ENCODE assay signal across 8 cellular contexts in genomic region chr2:230925879-230926765, GRCh38. TPM values are rescaled to one million over a fixed set of nuclear protein-coding genes. Genes with fewer than 3 reads are reported as not detected.
DNase-seq lines count a peak whose midpoint lies in the region; ATAC-seq and TF ChIP-seq lines count a peak whose summit lies in the region.

No MANE protein-coding gene starts in this region.

- 70% methylated on average over 9 of the region's 11 CpGs for WGBS in suprapubic skin

- intact Hi-C loops in activated T-helper 2 cell treated with anti-CD3 and anti-CD28 coated beads, Interferon-gamma antibody, Interleukin-2, Interleukin-4, amounts not matched to agents 10 μg/mL and 5 μg/mL and 100 μg/mL, durations not matched to agents 14 hours and 24 hours and 36 hours (cut with micrococcal nuclease), result loop anchor here (1.0 to 2.0 kb wide), 3 partner anchors 17 to 32 kb away; no protein-coding TSS in a partner anchor

- no peak for TF ChIP-seq POLR2A in suprapubic skin (IDR thresholded peaks at IDR 0.05)

- in situ Hi-C loops in ACHN (cut with HindIII; ENCODE audit: low pct_ligation_motif_present, low pct_unique_long_range_greater_than_20kb, low sequenced_read_pairs), result no loop called here
- in situ Hi-C loops in astrocyte of the spinal cord (cut with HindIII; ENCODE audit: low sequenced_read_pairs), result no loop called here

- peaks cover 21% of the 10 kb centered on the region for H3K27me3 ChIP-seq in suprapubic skin

- no peak for TF ChIP-seq EP300 in suprapubic skin (IDR thresholded peaks at IDR 0.05)

- no peak overlapping the region for H3K27ac Mint-ChIP-seq in activated T-helper 2 cell treated with anti-CD3 and anti-CD28 coated beads, Interferon-gamma antibody, Interleukin-2, Interleukin-4, amounts not matched to agents 10 μg/mL and 5 μg/mL and 100 μg/mL, durations not matched to agents 14 hours and 24 hours and 36 hours

- H3K9me3 Mint-ChIP-seq in activated T-helper 2 cell treated with anti-CD3 and anti-CD28 coated beads, Interferon-gamma antibody, Interleukin-2, Interleukin-4, amounts not matched to agents 10 μg/mL and 5 μg/mL and 100 μg/mL, durations not matched to agents 14 hours and 24 hours and 36 hours, result no peaks in the 10 kb centered on the region

- no peak overlapping the region for H3K27ac ChIP-seq in suprapubic skin

- H3K27me3 Mint-ChIP-seq in activated T-helper 2 cell treated with anti-CD3 and anti-CD28 coated beads, Interferon-gamma antibody, Interleukin-2, Interleukin-4, amounts not matched to agents 10 μg/mL and 5 μg/mL and 100 μg/mL, durations not matched to agents 14 hours and 24 hours and 36 hours (ENCODE audit: low read depth), result peaks cover 29% of the 10 kb centered on the region

- peak; percentile 40 for ATAC-seq in HG03378 (IDR thresholded peaks at IDR 0.05; ENCODE audit: unreplicated experiment)

- H3K36me3 Mint-ChIP-seq in activated T-helper 2 cell treated with anti-CD3 and anti-CD28 coated beads, Interferon-gamma antibody, Interleukin-2, Interleukin-4, amounts not matched to agents 10 μg/mL and 5 μg/mL and 100 μg/mL, durations not matched to agents 14 hours and 24 hours and 36 hours (ENCODE audit: low read depth), result no peaks in the 10 kb centered on the region

- TF ChIP-seq CTCF in astrocyte of the spinal cord (IDR thresholded peaks at IDR 0.05; ENCODE audit: low read depth, low read length), result peak; percentile 7
- TF ChIP-seq CTCF in suprapubic skin (IDR thresholded peaks at IDR 0.05), result no peak

- peaks cover 37% of the 10 kb centered on the region for H3K4me1 Mint-ChIP-seq in activated T-helper 2 cell treated with anti-CD3 and anti-CD28 coated beads, Interferon-gamma antibody, Interleukin-2, Interleukin-4, amounts not matched to agents 10 μg/mL and 5 μg/mL and 100 μg/mL, durations not matched to agents 14 hours and 24 hours and 36 hours (ENCODE audit: low read depth)

- DNase-seq in ACHN (peak; percentile 28), GM19240 (ENCODE audit: insufficient read length, low spot score) (peak; percentile 28), astrocyte of the spinal cord (ENCODE audit: low read depth, low spot score) (no peak), suprapubic skin (ENCODE audit: low spot score in 2 of 2) (peak; percentile 37 to 47), DMS114 treated with DMSO at 0.1 percent for 48 hours (lab: John Stamatoyannopoulos, UW; ENCODE audit: unreplicated experiment) (no peak), globus pallidus (ENCODE audit: low spot score) (no peak)
- DNase-seq in activated T-helper 2 cell treated with anti-CD3 and anti-CD28 coated beads, Interferon-gamma antibody, Interleukin-2, Interleukin-4, amounts not matched to agents 10 μg/mL and 5 μg/mL and 100 μg/mL, durations not matched to agents 14 hours and 24 hours and 36 hours (ENCODE audit: low spot score), result no peak

- H3K4me1 ChIP-seq in suprapubic skin, result peaks cover 6% of the 10 kb centered on the region

- no peaks in the 10 kb centered on the region for H3K36me3 ChIP-seq in suprapubic skin

- H3K9me3 ChIP-seq in suprapubic skin, result no peaks in the 10 kb centered on the region

- no peak overlapping the region for H3K4me3 ChIP-seq in astrocyte of the spinal cord (ENCODE audit: low read depth, low read length)
- no peak overlapping the region for H3K4me3 ChIP-seq in suprapubic skin

- H3K4me3 Mint-ChIP-seq in activated T-helper 2 cell treated with anti-CD3 and anti-CD28 coated beads, Interferon-gamma antibody, Interleukin-2, Interleukin-4, amounts not matched to agents 10 μg/mL and 5 μg/mL and 100 μg/mL, durations not matched to agents 14 hours and 24 hours and 36 hours (ENCODE audit: low read depth), result no peak overlapping the region

RNA-seq across cellular contexts. Expression of gene GPR55, which starts 1.1 kb away (rescaled TPM):
- 1 to 10 TPM in 1 of 4 donors, under 1 TPM in 1, not detected in 2; 0.72 to 1.2 TPM for total RNA-seq in suprapubic skin
- total RNA-seq in activated T-helper 2 cell treated with anti-CD3 and anti-CD28 coated beads, Interferon-gamma antibody, Interleukin-2, Interleukin-4, amounts not matched to agents 10 μg/mL and 5 μg/mL and 100 μg/mL, durations not matched to agents 14 hours and 24 hours and 36 hours, result 0.57 and 0.78 TPM in 2 replicates

Comparison
In these comparisons a context has a peak if more than half of its experiments do, and no peak if none do; other contexts are left out.
1. DNase-seq: peak in ACHN (single experiment), GM19240 (single experiment) and suprapubic skin (2 of 2); none in astrocyte of the spinal cord (single experiment), DMS114 treated with DMSO at 0.1 percent for 48 hours (single experiment), activated T-helper 2 cell treated with anti-CD3 and anti-CD28 coated beads, Interferon-gamma antibody, Interleukin-2, Interleukin-4, amounts not matched to agents 10 μg/mL and 5 μg/mL and 100 μg/mL, durations not matched to agents 14 hours and 24 hours and 36 hours (single experiment) and globus pallidus (single experiment).